In the genomic region with DNA sequence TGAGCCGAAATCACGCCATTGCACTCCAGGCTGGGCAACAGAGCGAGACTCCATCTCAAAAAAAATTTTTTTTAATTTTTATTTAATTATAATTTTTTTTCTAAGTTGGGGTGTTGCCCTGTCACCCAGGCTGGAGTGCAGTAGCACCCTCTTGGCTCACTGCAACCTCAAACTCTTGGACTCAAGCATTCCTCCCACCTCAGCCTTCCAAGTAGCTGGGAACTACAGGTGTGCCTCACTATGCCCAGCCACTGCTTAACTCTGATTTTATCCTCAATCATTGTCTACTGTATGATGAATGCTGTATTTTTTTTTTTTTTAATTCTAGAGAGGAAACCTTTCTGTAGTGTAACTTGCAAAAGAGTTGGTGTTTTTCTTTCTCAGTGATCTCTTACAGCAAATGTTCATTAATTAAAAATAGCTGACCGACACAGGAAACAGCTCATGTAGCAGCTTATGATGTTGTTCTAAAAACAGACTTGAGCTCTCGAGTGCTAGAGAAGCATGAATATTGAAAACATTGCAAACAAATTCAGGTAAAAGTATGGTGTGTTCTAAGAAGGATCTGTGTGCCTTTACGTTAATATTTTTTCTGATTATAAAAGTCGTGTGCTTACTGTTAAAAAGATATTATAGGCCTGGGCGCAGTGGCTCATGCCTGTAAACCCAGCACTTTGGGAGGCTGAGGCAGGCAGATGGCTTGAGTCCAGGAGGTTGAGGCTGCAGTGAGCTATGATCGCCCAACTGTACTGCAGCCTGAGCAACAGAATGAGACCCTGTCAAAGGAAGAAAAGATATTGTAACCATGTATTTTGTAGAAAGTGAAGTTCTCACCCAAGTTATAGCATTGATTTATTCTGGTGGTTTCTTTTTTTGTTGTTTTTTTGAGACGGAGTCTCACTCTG, we compare ENCODE assay signal across 1 cellular context.
TF ChIP-seq lines count a peak whose summit lies in the region.

No MANE protein-coding gene starts in this region.

TF ChIP-seq in GM23338, 12 proteins besides CTCF, POLR2A, EP300 and RAD21:
- TF ChIP-seq, protein P1, sequence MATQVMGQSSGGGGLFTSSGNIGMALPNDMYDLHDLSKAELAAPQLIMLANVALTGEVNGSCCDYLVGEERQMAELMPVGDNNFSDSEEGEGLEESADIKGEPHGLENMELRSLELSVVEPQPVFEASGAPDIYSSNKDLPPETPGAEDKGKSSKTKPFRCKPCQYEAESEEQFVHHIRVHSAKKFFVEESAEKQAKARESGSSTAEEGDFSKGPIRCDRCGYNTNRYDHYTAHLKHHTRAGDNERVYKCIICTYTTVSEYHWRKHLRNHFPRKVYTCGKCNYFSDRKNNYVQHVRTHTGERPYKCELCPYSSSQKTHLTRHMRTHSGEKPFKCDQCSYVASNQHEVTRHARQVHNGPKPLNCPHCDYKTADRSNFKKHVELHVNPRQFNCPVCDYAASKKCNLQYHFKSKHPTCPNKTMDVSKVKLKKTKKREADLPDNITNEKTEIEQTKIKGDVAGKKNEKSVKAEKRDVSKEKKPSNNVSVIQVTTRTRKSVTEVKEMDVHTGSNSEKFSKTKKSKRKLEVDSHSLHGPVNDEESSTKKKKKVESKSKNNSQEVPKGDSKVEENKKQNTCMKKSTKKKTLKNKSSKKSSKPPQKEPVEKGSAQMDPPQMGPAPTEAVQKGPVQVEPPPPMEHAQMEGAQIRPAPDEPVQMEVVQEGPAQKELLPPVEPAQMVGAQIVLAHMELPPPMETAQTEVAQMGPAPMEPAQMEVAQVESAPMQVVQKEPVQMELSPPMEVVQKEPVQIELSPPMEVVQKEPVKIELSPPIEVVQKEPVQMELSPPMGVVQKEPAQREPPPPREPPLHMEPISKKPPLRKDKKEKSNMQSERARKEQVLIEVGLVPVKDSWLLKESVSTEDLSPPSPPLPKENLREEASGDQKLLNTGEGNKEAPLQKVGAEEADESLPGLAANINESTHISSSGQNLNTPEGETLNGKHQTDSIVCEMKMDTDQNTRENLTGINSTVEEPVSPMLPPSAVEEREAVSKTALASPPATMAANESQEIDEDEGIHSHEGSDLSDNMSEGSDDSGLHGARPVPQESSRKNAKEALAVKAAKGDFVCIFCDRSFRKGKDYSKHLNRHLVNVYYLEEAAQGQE (IDR thresholded peaks at IDR 0.05; ENCODE audit: unreplicated experiment) = no peak
- TF ChIP-seq, protein P2, sequence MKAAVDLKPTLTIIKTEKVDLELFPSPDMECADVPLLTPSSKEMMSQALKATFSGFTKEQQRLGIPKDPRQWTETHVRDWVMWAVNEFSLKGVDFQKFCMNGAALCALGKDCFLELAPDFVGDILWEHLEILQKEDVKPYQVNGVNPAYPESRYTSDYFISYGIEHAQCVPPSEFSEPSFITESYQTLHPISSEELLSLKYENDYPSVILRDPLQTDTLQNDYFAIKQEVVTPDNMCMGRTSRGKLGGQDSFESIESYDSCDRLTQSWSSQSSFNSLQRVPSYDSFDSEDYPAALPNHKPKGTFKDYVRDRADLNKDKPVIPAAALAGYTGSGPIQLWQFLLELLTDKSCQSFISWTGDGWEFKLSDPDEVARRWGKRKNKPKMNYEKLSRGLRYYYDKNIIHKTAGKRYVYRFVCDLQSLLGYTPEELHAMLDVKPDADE (IDR thresholded peaks at IDR 0.05) = no peak
- no peak for TF ChIP-seq STAT1 (IDR thresholded peaks at IDR 0.05; ENCODE audit: unreplicated experiment)
- TF ChIP-seq, protein P3, sequence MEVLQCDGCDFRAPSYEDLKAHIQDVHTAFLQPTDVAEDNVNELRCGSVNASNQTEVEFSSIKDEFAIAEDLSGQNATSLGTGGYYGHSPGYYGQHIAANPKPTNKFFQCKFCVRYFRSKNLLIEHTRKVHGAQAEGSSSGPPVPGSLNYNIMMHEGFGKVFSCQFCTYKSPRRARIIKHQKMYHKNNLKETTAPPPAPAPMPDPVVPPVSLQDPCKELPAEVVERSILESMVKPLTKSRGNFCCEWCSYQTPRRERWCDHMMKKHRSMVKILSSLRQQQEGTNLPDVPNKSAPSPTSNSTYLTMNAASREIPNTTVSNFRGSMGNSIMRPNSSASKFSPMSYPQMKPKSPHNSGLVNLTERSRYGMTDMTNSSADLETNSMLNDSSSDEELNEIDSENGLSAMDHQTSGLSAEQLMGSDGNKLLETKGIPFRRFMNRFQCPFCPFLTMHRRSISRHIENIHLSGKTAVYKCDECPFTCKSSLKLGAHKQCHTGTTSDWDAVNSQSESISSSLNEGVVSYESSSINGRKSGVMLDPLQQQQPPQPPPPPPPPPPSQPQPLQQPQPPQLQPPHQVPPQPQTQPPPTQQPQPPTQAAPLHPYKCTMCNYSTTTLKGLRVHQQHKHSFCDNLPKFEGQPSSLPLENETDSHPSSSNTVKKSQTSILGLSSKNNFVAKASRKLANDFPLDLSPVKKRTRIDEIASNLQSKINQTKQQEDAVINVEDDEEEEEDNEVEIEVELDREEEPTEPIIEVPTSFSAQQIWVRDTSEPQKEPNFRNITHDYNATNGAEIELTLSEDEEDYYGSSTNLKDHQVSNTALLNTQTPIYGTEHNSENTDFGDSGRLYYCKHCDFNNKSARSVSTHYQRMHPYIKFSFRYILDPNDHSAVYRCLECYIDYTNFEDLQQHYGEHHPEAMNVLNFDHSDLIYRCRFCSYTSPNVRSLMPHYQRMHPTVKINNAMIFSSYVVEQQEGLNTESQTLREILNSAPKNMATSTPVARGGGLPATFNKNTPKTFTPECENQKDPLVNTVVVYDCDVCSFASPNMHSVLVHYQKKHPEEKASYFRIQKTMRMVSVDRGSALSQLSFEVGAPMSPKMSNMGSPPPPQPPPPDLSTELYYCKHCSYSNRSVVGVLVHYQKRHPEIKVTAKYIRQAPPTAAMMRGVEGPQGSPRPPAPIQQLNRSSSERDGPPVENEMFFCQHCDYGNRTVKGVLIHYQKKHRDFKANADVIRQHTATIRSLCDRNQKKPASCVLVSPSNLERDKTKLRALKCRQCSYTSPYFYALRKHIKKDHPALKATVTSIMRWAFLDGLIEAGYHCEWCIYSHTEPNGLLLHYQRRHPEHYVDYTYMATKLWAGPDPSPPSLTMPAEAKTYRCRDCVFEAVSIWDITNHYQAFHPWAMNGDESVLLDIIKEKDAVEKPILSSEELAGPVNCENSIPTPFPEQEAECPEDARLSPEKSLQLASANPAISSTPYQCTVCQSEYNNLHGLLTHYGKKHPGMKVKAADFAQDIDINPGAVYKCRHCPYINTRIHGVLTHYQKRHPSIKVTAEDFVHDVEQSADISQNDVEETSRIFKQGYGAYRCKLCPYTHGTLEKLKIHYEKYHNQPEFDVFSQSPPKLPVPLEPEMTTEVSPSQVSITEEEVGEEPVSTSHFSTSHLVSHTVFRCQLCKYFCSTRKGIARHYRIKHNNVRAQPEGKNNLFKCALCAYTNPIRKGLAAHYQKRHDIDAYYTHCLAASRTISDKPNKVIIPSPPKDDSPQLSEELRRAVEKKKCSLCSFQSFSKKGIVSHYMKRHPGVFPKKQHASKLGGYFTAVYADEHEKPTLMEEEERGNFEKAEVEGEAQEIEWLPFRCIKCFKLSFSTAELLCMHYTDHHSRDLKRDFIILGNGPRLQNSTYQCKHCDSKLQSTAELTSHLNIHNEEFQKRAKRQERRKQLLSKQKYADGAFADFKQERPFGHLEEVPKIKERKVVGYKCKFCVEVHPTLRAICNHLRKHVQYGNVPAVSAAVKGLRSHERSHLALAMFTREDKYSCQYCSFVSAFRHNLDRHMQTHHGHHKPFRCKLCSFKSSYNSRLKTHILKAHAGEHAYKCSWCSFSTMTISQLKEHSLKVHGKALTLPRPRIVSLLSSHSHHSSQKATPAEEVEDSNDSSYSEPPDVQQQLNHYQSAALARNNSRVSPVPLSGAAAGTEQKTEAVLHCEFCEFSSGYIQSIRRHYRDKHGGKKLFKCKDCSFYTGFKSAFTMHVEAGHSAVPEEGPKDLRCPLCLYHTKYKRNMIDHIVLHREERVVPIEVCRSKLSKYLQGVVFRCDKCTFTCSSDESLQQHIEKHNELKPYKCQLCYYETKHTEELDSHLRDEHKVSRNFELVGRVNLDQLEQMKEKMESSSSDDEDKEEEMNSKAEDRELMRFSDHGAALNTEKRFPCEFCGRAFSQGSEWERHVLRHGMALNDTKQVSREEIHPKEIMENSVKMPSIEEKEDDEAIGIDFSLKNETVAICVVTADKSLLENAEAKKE (CRISPR knock-in tag; IDR thresholded peaks at IDR 0.05) = no peak
- TF ChIP-seq ZNF114 (CRISPR knock-in tag; IDR thresholded peaks at IDR 0.05) = no peak
- TF ChIP-seq EZH2 (IDR thresholded peaks at IDR 0.05; ENCODE audit: low read depth, unreplicated experiment) = no peak
- no peak for TF ChIP-seq ZNF331 (CRISPR knock-in tag; IDR thresholded peaks at IDR 0.05; ENCODE audit: low read depth)
- TF ChIP-seq EZH2phosphoT487 (IDR thresholded peaks at IDR 0.05; ENCODE audit: unreplicated experiment) = no peak
- TF ChIP-seq JUNB (IDR thresholded peaks at IDR 0.05; ENCODE audit: unreplicated experiment) = no peak
